Comparison of ENCODE assay signal across 10 cellular contexts in the genomic region with DNA sequence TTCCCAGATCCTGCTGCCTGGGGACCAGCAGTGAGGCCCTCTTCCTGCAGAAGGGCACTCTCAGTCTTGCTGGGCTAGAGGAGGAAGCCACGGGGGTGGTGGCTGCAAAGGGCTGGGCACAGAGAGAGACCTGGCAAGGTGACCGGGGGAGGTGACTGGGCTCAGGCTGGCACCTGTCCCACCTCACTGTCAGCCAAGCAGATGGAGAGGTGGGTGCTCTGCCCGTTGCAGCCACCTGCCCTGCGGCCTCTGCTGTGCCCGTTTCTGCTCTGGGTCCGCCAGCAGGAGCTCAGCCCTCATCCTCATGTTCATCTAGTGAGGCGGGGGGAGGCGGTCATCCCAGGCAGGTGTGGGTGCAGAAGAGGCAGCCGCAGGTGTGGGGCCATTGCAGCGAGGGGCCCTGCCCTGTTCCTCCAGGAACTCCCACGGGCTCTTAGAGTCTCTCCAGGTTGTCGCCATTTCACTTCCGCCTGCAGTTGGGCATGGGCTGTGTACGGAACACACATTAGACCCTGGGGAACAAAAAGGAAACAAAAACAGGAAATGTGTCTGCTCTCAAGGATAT. TPM values are rescaled to one million over a fixed set of nuclear protein-coding genes. Genes with fewer than 3 reads are reported as not detected.
DNase-seq lines count a peak whose midpoint lies in the region; ATAC-seq and TF ChIP-seq lines count a peak whose summit lies in the region.
"Had no signal": no experiment of that assay in that cellular context is flagged by ENCODE, and none has a peak within 500 bp of the region (broad histone marks: within the 10 kb centered on the region; RNA-seq: fewer than 3 reads in every experiment).

No MANE protein-coding gene starts in this region.

- no peaks in the 10 kb centered on the region for H3K36me3 ChIP-seq in lung (ENCODE audit: control insufficient read depth in 2 of 2, insufficient read depth in 2 of 2, low read length in 2 of 2)
- H3K36me3 ChIP-seq: tibial artery had no signal

- ATAC-seq in GM21723 (IDR thresholded peaks at IDR 0.05; ENCODE audit: unreplicated experiment) (peak; percentile 64), lung (ENCODE audit: insufficient read depth, low FRiP score) (peak; percentile 23)

- no peaks in the 10 kb centered on the region for H3K27me3 ChIP-seq in lung (ENCODE audit: control insufficient read depth, insufficient read depth)
- H3K27me3 ChIP-seq: tibial artery had no signal

- DNase-seq in GM12864 (ENCODE audit: low read depth) = peak; percentile 59
- DNase-seq in NCI-H2081 (lab: John Stamatoyannopoulos, UW) = peak; percentile 90 to 95
- peak; percentile 50 for DNase-seq in lung (ENCODE audit: low spot score)
- DNase-seq in globus pallidus (ENCODE audit: low spot score) = no peak
- no peak for DNase-seq in GM03348 (ENCODE audit: low spot score)
- no peak for DNase-seq in NCI-H82 treated with DMSO at 0.1 percent for 48 hours (lab: John Stamatoyannopoulos, UW; ENCODE audit: unreplicated experiment)
- no peak for DNase-seq in stimulated activated CD4-positive, alpha-beta T cell treated with anti-CD3 and anti-CD28 coated beads, Interleukin-4, amount 100 ng/mL, for 24 hours
- DNase-seq: NK-92 treated with Interleukin-12 subunit alpha and Interleukin-12 subunit beta, amount 100 ng/mL, for 24 hours; tibial artery had no signal

- no peak for TF ChIP-seq CTCF in GM12864 (IDR thresholded peaks at IDR 0.05; ENCODE audit: low read depth, low read length, missing control alignments)
- TF ChIP-seq CTCF in lung (IDR thresholded peaks at IDR 0.05; ENCODE audit: control extremely low read depth, extremely low read depth) = no peak

- 54 to 60% methylated on average over 14 of the region's 14 CpGs for WGBS in lung, 2 donors

- H3K27ac ChIP-seq in lung (ENCODE audit: low read depth in 1 of 2, low read length in 1 of 2) = no peak overlapping the region
- H3K27ac ChIP-seq: tibial artery had no signal

- H3K9me3 ChIP-seq in lung (ENCODE audit: control insufficient read depth in 2 of 2, insufficient read depth in 1 of 2, low read length in 1 of 2) = peaks cover 0 to 2% of the 10 kb centered on the region in 2 donors
- H3K9me3 ChIP-seq: tibial artery had no signal

- H3K4me3 ChIP-seq in GM12864 (ENCODE audit: low read depth, low read length) (no peak overlapping the region; the same call in 1 of the 2 replicates), lung (no peak overlapping the region)
- H3K4me3 ChIP-seq: tibial artery had no signal

- peaks cover 0 to 8% of the 10 kb centered on the region in 2 donors for H3K4me1 ChIP-seq in lung (ENCODE audit: control insufficient read depth in 2 of 2, insufficient read depth in 2 of 2, low read length in 2 of 2)

RNA-seq across cellular contexts. Expression of a gene that starts 55.5 kb away (rescaled TPM):
- 10 to 100 TPM; 16.9 to 22.2 TPM for total RNA-seq in lung
- polyA plus RNA-seq in lung = 1 to 10 TPM; 8.3 to 8.4 TPM

RNA-seq across cellular contexts. Expression of a gene that starts 58.0 kb away (rescaled TPM):
- total RNA-seq in lung = not detected
- not detected for polyA plus RNA-seq in lung

Comparison
In these comparisons a context has a peak if more than half of its experiments do, and no peak if none do; other contexts are left out.
1. DNase-seq: peak in GM12864 (single experiment), NCI-H2081 (2 of 2) and lung (single experiment); none in globus pallidus (single experiment), GM03348 (single experiment), NCI-H82 treated with DMSO at 0.1 percent for 48 hours (single experiment) and stimulated activated CD4-positive, alpha-beta T cell treated with anti-CD3 and anti-CD28 coated beads, Interleukin-4, amount 100 ng/mL, for 24 hours (single experiment).